In the genomic region with DNA sequence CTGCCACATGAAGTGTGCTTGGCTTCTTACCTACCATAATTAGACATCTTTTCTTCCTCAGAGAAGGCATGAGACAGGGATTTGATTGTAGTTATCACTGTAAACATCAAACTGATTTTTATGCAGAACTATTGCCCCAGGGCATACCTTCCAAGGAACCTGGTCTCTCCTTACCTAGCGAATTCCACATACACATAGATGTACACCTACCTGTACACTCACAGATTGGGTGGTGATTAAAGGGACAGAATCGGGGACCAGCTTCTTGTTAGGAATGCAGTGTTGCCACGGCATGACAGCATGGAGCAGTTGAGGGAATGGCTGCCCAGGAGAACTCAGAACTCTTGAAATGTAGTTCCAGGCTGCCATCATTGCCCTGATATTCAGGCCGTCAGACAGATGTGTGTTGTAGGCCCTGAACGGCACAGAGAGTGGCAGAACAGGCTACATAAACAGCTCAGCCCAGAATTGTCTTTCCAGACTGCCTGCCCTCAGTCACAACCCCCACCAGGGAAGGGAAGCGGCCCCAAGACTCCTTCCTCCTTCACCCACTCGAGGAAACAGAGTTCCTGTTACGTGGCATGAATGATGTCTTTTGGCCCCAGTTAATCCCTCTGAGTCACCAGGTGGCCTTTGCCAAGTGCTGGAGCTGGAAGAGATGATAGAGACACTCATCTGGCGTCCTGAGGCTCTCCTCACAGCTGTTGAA, we compare ENCODE assay signal across 1 cellular context.
TF ChIP-seq lines count a peak whose summit lies in the region.

No MANE protein-coding gene starts in this region.

TF ChIP-seq in HCT116, 20 proteins besides CTCF, POLR2A, EP300 and RAD21 (continued from another document):
- TF ChIP-seq, protein P1, sequence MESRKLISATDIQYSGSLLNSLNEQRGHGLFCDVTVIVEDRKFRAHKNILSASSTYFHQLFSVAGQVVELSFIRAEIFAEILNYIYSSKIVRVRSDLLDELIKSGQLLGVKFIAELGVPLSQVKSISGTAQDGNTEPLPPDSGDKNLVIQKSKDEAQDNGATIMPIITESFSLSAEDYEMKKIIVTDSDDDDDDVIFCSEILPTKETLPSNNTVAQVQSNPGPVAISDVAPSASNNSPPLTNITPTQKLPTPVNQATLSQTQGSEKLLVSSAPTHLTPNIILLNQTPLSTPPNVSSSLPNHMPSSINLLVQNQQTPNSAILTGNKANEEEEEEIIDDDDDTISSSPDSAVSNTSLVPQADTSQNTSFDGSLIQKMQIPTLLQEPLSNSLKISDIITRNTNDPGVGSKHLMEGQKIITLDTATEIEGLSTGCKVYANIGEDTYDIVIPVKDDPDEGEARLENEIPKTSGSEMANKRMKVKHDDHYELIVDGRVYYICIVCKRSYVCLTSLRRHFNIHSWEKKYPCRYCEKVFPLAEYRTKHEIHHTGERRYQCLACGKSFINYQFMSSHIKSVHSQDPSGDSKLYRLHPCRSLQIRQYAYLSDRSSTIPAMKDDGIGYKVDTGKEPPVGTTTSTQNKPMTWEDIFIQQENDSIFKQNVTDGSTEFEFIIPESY (IDR thresholded peaks at IDR 0.05; ENCODE audit: extremely low read depth, insufficient replicate concordance, low read length): peak; percentile 27
- TF ChIP-seq EZH2phosphoT487 (IDR thresholded peaks at IDR 0.05; ENCODE audit: borderline replicate concordance) (no peak), TCF7L2 (IDR thresholded peaks at IDR 0.05; ENCODE audit: borderline replicate concordance, extremely low read depth, insufficient read depth, insufficient read length) (peak; percentile 16), EZH2 (IDR thresholded peaks at IDR 0.05) (no peak), CBX3 (IDR thresholded peaks at IDR 0.05; ENCODE audit: low read depth) (peak; percentile 69; the same call in 1 of the 2 replicates)
- TF ChIP-seq, protein P2, sequence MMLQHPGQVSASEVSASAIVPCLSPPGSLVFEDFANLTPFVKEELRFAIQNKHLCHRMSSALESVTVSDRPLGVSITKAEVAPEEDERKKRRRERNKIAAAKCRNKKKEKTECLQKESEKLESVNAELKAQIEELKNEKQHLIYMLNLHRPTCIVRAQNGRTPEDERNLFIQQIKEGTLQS (IDR thresholded peaks at IDR 0.05): no peak
- TF ChIP-seq, protein P3, sequence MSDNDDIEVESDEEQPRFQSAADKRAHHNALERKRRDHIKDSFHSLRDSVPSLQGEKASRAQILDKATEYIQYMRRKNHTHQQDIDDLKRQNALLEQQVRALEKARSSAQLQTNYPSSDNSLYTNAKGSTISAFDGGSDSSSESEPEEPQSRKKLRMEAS (IDR thresholded peaks at IDR 0.05): peak; percentile 72
